8 cellular contexts compared by ENCODE assay signal in the genomic region with DNA sequence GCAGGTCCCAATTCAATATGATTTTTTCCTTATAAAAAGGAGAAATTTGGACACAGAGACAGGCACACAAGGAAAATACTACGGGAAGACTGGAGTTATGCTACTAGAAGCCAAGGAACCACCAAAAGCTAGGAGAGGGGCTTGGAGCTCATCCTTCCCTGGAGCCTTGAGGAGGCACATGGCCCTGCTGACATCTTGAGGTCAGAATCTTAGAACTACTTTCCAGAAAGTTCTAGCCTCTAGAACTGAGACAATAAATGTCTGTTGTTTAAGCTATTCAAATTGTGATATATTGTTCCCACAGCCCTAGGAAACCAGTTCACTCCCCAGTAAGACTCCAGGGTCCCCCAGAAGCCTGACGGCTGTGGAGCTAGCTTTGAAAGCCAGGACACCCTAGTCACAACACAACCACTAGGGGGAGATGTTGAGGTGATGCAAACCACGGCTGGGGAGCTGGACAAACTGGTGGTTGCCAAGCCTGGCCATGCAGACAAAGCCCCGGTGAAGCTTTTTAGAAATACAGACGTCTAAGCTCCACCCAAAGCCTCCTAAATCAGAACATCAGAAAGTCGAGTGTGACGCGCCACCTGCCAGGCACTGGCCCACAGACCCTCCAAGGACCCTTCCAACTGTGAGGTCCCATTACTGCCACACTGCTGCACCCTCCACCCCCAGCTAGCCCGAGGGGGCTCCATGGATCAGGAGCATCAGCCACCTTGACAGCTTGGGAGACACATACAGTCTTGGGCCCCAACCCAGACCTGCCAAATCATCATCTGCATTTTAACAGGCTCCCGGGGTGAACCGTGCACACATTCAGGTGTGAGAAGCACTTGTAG.
DNase-seq lines count a peak whose midpoint lies in the region; ATAC-seq, FAIRE-seq and TF ChIP-seq lines count a peak whose summit lies in the region.

No MANE protein-coding gene starts in this region.

- H2BK5ac ChIP-seq in neuronal stem cell (ENCODE audit: low read length): no peak overlapping the region

- TF ChIP-seq CTCF in foreskin fibroblast (IDR thresholded peaks at IDR 0.05; ENCODE audit: low read depth, low read length): peak; percentile 95

- peak overlapping the region; percentile 85 for H3K18ac ChIP-seq in neuronal stem cell (ENCODE audit: low read length)

- H3K4me2 ChIP-seq in neuronal stem cell (ENCODE audit: insufficient read depth, low read length, poor library complexity, severe bottlenecking): no peak overlapping the region

- FAIRE-seq in urothelium cell line (lab: Jason Lieb, UNC): peak; percentile 67

- H3K4me3 ChIP-seq in foreskin fibroblast (ENCODE audit: low read depth in 1 of 2, low read length in 2 of 2) (no peak overlapping the region), neuronal stem cell (ENCODE audit: low read length in 2 of 2) (no peak overlapping the region)

- DNase-seq in COLO829 (ENCODE audit: low spot score): peak; percentile 79
- DNase-seq in HUDEP-2 (lab: John Stamatoyannopoulos, UW; ENCODE audit: unreplicated experiment in 76 of 76): peak in 70 of 76 experiments; percentile 12 to 86 (median 56)
- DNase-seq in OCI-M1 (lab: John Stamatoyannopoulos, UW): peak; percentile 89
- peak; percentile 12 to 13 for DNase-seq in activated T-helper 1 cell treated with anti-CD3 and anti-CD28 coated beads, Interleukin-2, amount 50 U/mL, for 16 hours (ENCODE audit: low read depth in 1 of 2, low spot score in 1 of 2)
- peak; percentile 57 to 82 for DNase-seq in foreskin fibroblast
- DNase-seq in neuronal stem cell (ENCODE audit: low spot score): peak; percentile 69
- peak; percentile 79 for DNase-seq in urothelium cell line (ENCODE audit: low spot score)

- WGBS in neuronal stem cell (ENCODE audit: extremely low coverage in 2 of 2, insufficient read length in 2 of 2, insufficient replicate concordance in 1 of 2), 2 donors: no CpG with 5 or more reads among the region's 11 CpGs

- no peak overlapping the region for H3K4ac ChIP-seq in neuronal stem cell (ENCODE audit: low read length)

- no peak overlapping the region for H3K23ac ChIP-seq in neuronal stem cell (ENCODE audit: low read depth, low read length, poor library complexity)

- H3K14ac ChIP-seq in neuronal stem cell (ENCODE audit: low read length): no peak overlapping the region

- peak overlapping the region; percentile 44 for H2BK15ac ChIP-seq in neuronal stem cell (ENCODE audit: low read length)

- no peak overlapping the region for H2BK12ac ChIP-seq in neuronal stem cell (ENCODE audit: low read length)

- H3K9me3 ChIP-seq in neuronal stem cell (replicated peaks in 1 of 2; ENCODE audit: control insufficient read depth in 2 of 2, insufficient read depth in 1 of 2, low read depth in 1 of 2, low read length in 2 of 2): peaks cover 0 to 4% of the 10 kb centered on the region in 2 donors

- peak; percentile 34 for ATAC-seq in GM19468 (IDR thresholded peaks at IDR 0.05; ENCODE audit: extremely low read depth, unreplicated experiment)

- no peak overlapping the region for H3K9ac ChIP-seq in neuronal stem cell (ENCODE audit: low read depth, low read length, poor library complexity)

- no peak overlapping the region for H2AFZ ChIP-seq in neuronal stem cell (ENCODE audit: low read length)

- no peaks in the 10 kb centered on the region for H3K79me1 ChIP-seq in neuronal stem cell (ENCODE audit: low read depth, low read length)

- H3K27ac ChIP-seq in neuronal stem cell (replicated peaks; ENCODE audit: low read length): no peak overlapping the region

- H2AK5ac ChIP-seq in neuronal stem cell (ENCODE audit: low read depth, low read length): no peak overlapping the region

- H3K4me1 ChIP-seq in neuronal stem cell (ENCODE audit: control insufficient read depth in 2 of 2, insufficient read depth in 1 of 2, low read depth in 1 of 2, low read length in 2 of 2): peaks cover 0 to 3% of the 10 kb centered on the region in 2 donors

- H4K8ac ChIP-seq in neuronal stem cell (ENCODE audit: low read depth, low read length): no peak overlapping the region

- no peak overlapping the region for H2BK120ac ChIP-seq in neuronal stem cell (ENCODE audit: low read depth, low read length)

- no peak overlapping the region for H4K91ac ChIP-seq in neuronal stem cell (ENCODE audit: low read depth, low read length, poor library complexity)

- no peaks in the 10 kb centered on the region for H3K36me3 ChIP-seq in neuronal stem cell (replicated peaks in 1 of 2; ENCODE audit: control insufficient read depth in 2 of 2, insufficient read depth in 2 of 2, low read length in 2 of 2)

- H3K27me3 ChIP-seq in neuronal stem cell (ENCODE audit: control insufficient read depth in 3 of 3, insufficient read depth in 3 of 3, low read depth in 1 of 3, low read length in 3 of 3): no peaks in the 10 kb centered on the region

Comparison
In these comparisons a context has a peak if more than half of its experiments do, and no peak if none do; other contexts are left out.
1. DNase-seq: peak in every context shown above with its lines; median percentile 89 in OCI-M1; 79 in COLO829; 79 in urothelium cell line; 70 in foreskin fibroblast; 69 in neuronal stem cell; 56 in HUDEP-2; 12 in activated T-helper 1 cell treated with anti-CD3 and anti-CD28 coated beads, Interleukin-2, amount 50 U/mL, for 16 hours.